ENCODE assay signal across 8 cellular contexts in genomic region chr11:72814139-72814830, GRCh38. TPM values are rescaled to one million over a fixed set of nuclear protein-coding genes. Genes with fewer than 3 reads are reported as not detected.
A peak's percentile ranks its signal among the peaks of the same experiment; 100 is the strongest.
DNase-seq lines count a peak whose midpoint lies in the region; ATAC-seq, FAIRE-seq and TF ChIP-seq lines count a peak whose summit lies in the region.

Gene ATG16L2 (plus strand): TSS chr11:72814411. CDS start chr11:72814446, 35 bp downstream.

- H3K36me3 ChIP-seq in OCI-LY7 (ENCODE audit: insufficient read depth, low read length), result peaks cover 55% of the 10 kb centered on the region
- peaks cover 2 to 11% of the 10 kb centered on the region in 2 donors for H3K36me3 ChIP-seq in esophagus (ENCODE audit: control insufficient read depth in 2 of 2, insufficient read depth in 2 of 2, low read length in 1 of 2)
- peaks cover 21% of the 10 kb centered on the region for H3K36me3 ChIP-seq in muscle layer of colon (ENCODE audit: insufficient read depth, low read length)

- H3K9me2 ChIP-seq in OCI-LY7 (ENCODE audit: insufficient read depth, low read length), result no peaks in the 10 kb centered on the region

- H3K4me3 ChIP-seq in OCI-LY7 (ENCODE audit: low read depth, low read length, poor library complexity, severe bottlenecking) (peak within 1 kb of the TSS; percentile 84), esophagus (ENCODE audit: low read depth in 1 of 2, low read length in 2 of 2) (peak within 1 kb of the TSS; percentile 79 to 96), muscle layer of colon (ENCODE audit: low read depth in 1 of 2, low read length in 2 of 2) (peak within 1 kb of the TSS; percentile 97 to 100)

- no peaks in the 10 kb centered on the region for H3K27me3 ChIP-seq in esophagus (ENCODE audit: control insufficient read depth in 1 of 2, insufficient read depth in 2 of 2, low read length in 2 of 2)
- no peaks in the 10 kb centered on the region for H3K27me3 ChIP-seq in muscle layer of colon (ENCODE audit: control insufficient read depth in 1 of 2, insufficient read depth in 2 of 2, low read length in 2 of 2)

- peak within 1 kb of the TSS; percentile 78 for H3K9ac ChIP-seq in muscle layer of colon (ENCODE audit: low read length)

- H3K79me2 ChIP-seq in OCI-LY7 (ENCODE audit: insufficient read depth, low read depth, low read length), result peaks cover 41% of the 10 kb centered on the region

- peak; percentile 95 for DNase-seq in D341Med (ENCODE audit: low spot score)
- peak; percentile 94 for DNase-seq in HTR-8/SVneo (ENCODE audit: insufficient read length, low spot score)
- peak; percentile 91 for DNase-seq in OCI-LY7 (ENCODE audit: low spot score)
- peak; percentile 92 for DNase-seq in activated T-cell treated with anti-CD3 and anti-CD28 coated beads for 48 hours (ENCODE audit: low read depth)
- peak; percentile 78 for DNase-seq in stimulated activated CD8-positive, alpha-beta memory T cell treated with anti-CD3 and anti-CD28 coated beads, Interleukin-7, amount 100 ng/mL, for 24 hours (ENCODE audit: low read depth)

- H3K4me1 ChIP-seq in OCI-LY7 (ENCODE audit: insufficient read depth, low read length, poor library complexity, severe bottlenecking) (peaks cover 27% of the 10 kb centered on the region), esophagus (ENCODE audit: control insufficient read depth in 2 of 2, insufficient read depth in 2 of 2, low read length in 1 of 2) (peaks cover 5 to 19% of the 10 kb centered on the region in 2 donors), muscle layer of colon (ENCODE audit: insufficient read depth, low read length) (peaks cover 25% of the 10 kb centered on the region)

- peaks cover 4% of the 10 kb centered on the region; the same call in 1 of the 2 replicates for H4K20me1 ChIP-seq in OCI-LY7 (ENCODE audit: insufficient read depth, low read length)

- TF ChIP-seq CTCF in OCI-LY7 (conservative IDR thresholded peaks at IDR 0.05; ENCODE audit: low read length), result no peak

- 0 to 1% methylated on average over 73 to 74 of the region's 74 CpGs for WGBS in esophagus, 2 donors

- CTCF ChIA-PET in OCI-LY7 (lab: Charles Lee; ENCODE audit: unreplicated experiment), result interaction anchor here (0.9 kb wide), 1 partner anchor 91 kb away, joined by 3 read pairs; no protein-coding TSS in a partner anchor

- H3K4me2 ChIP-seq in OCI-LY7 (ENCODE audit: low read length), result peak within 1 kb of the TSS; percentile 90

- FAIRE-seq in HTR-8/SVneo (lab: Jason Lieb, UNC), result peak; percentile 86

- ATAC-seq in GM21360 (IDR thresholded peaks at IDR 0.05; ENCODE audit: unreplicated experiment), result peak; percentile 47

- H3K9me3 ChIP-seq in OCI-LY7 (ENCODE audit: low read length) (no peaks in the 10 kb centered on the region), esophagus (ENCODE audit: control insufficient read depth in 2 of 2, insufficient read depth in 1 of 2, low read depth in 1 of 2, low read length in 1 of 2) (no peaks in the 10 kb centered on the region), muscle layer of colon (ENCODE audit: low read length) (no peaks in the 10 kb centered on the region)

- BruUV-seq in OCI-LY7 (replicated peaks; lab: Mats Ljungman, UMichigan), result no TSS peak

- POLR2A ChIA-PET in OCI-LY7 (lab: Charles Lee), result interaction anchor here (1.2 to 2.3 kb wide), 3 partner anchors 21 to 333 kb away, joined by 3 to 8 read pairs (median 5); partner anchors contain the start of gene STARD10

- peak within 1 kb of the TSS; percentile 57 for H2AFZ ChIP-seq in OCI-LY7 (ENCODE audit: low read length)

- H3K27ac ChIP-seq in OCI-LY7 (ENCODE audit: low read depth, low read length, poor library complexity, severe bottlenecking) (peak within 1 kb of the TSS; percentile 91), esophagus (ENCODE audit: low read depth in 2 of 2, low read length in 1 of 2) (peak within 1 kb of the TSS; percentile 92 to 95), muscle layer of colon (ENCODE audit: low read depth, low read length) (peak within 1 kb of the TSS; percentile 95)

- intact Hi-C loops in OCI-LY7 (cut with micrococcal nuclease; ENCODE audit: unreplicated experiment), result loop anchor here (2.0 to 10.0 kb wide), 3 partner anchors 75 to 428 kb away; no protein-coding TSS in a partner anchor

RNA-seq across cellular contexts. Expression of gene ATG16L2, which starts in this region (rescaled TPM):
- total RNA-seq in OCI-LY7 (2014; rRNA removed; shearing (Covaris generic)), result 99.1 and 103 TPM in 2 replicates
- total RNA-seq in OCI-LY7 (2022), result 108 and 130 TPM in 2 replicates
- 10 to 100 TPM; 27.4 to 85.3 TPM for polyA plus RNA-seq in esophagus

Comparison
In these comparisons a context has a peak if more than half of its experiments do, and no peak if none do; other contexts are left out.
1. Peak in every context shown above with its lines: DNase-seq, ATAC-seq, H3K4me3 ChIP-seq and H3K27ac ChIP-seq.